9 cellular contexts compared by ENCODE assay signal in the genomic region with DNA sequence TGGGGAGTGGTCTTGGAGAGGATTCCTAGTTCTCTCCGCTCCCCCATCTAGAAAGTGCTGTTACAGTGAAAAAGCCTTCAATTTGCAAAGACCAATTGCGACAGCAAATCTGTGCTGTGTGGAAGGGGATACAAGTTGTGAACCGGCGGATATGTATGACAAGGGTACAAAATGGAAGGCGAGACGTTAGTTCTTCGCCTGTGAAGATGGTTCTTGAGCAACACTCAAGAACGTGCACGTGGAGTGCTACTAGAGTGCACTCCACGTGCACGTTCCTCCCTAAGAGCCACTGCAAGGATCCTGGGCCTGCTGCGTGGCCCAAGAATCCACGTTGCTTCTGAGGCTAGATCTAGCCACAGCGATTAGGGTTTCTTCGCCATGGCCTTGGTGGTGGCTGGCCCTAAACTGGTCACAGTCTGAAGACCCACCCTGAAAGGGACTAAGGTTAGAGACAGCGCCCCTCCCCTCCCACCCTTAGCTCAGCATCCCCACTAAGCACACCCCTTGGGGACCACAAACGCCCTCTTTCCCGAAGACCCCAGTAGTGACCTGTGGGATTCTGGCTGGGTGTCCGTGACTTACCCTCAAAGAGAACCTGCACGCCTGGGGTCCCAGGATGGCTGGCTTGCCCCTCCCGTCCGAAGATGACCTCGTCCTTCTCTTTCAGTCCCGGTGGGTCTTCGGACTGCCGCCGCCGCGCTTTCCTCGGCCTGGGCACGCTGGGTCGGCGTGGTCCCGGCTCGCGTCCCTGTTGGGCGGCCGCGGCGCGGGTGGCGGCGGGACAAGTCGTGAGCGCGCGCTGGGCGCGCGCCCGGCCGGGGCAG. TPM values are rescaled to one million over a fixed set of nuclear protein-coding genes. Genes with fewer than 3 reads are reported as not detected.
DNase-seq lines count a peak whose midpoint lies in the region; ATAC-seq and TF ChIP-seq lines count a peak whose summit lies in the region.
"Had no signal": no experiment of that assay in that cellular context is flagged by ENCODE, and none has a peak within 500 bp of the region (broad histone marks: within the 10 kb centered on the region; RNA-seq: fewer than 3 reads in every experiment).

No MANE protein-coding gene starts in this region.

- H3K4me1 Mint-ChIP-seq in effector memory CD8-positive, alpha-beta T cell (ENCODE audit: low read depth in 2 of 2): peaks cover 29 to 45% of the 10 kb centered on the region in 2 donors

- WGBS in adrenal gland, 4 donors: 29 to 82% (median 36%) methylated on average over 16 to 52 of the region's 52 CpGs

- H3K4me1 ChIP-seq in Panc1 (ENCODE audit: control insufficient read depth, insufficient read depth, low read length): peaks cover 23% of the 10 kb centered on the region
- peaks cover 6 to 10% of the 10 kb centered on the region in 2 donors for H3K4me1 ChIP-seq in adrenal gland (replicated peaks in 1 of 2)

- H3K27ac ChIP-seq in Panc1 (ENCODE audit: low read length) (peak overlapping the region; percentile 85), adrenal gland (peak overlapping the region in 1 of 5 donors; percentile 72)

- no peaks in the 10 kb centered on the region for H3K9me3 Mint-ChIP-seq in effector memory CD8-positive, alpha-beta T cell

- H3K4me3 Mint-ChIP-seq in effector memory CD8-positive, alpha-beta T cell: peak overlapping the region; percentile 86 to 97

- ATAC-seq in Panc1 (peak; percentile 31), omental fat pad (ENCODE audit: low FRiP score) (peak; percentile 9), HG02885 (IDR thresholded peaks at IDR 0.05; ENCODE audit: poor library complexity, unreplicated experiment) (no peak)
- ATAC-seq in effector memory CD8-positive, alpha-beta T cell (replicated peaks): no peak

- no peaks in the 10 kb centered on the region for H3K27me3 Mint-ChIP-seq in effector memory CD8-positive, alpha-beta T cell

- CTCF ChIA-PET in Panc1 (lab: Charles Lee): no interaction called here

- intact Hi-C loops in Panc1 (cut with micrococcal nuclease; ENCODE audit: unreplicated experiment) (loop anchor here (5.0 to 10.0 kb wide), 3 partner anchors 112 to 252 kb away; a partner anchor contains a TSS), adrenal gland (cut with DNase I) (no loop called here)

- POLR2A ChIA-PET in Panc1 (lab: Charles Lee): interaction anchor here (0.6 kb wide), 1 partner anchor 51 kb away, joined by 3 read pairs; no protein-coding TSS in a partner anchor

- H3K27me3 ChIP-seq in Panc1 (ENCODE audit: control insufficient read depth, insufficient read depth, low read length): no peaks in the 10 kb centered on the region
- H3K27me3 ChIP-seq in adrenal gland: peaks cover 12% of the 10 kb centered on the region

- H3K36me3 ChIP-seq in Panc1 (ENCODE audit: control insufficient read depth, insufficient read depth, low read length) (no peaks in the 10 kb centered on the region; the same call in 1 of the 2 replicates), adrenal gland (replicated peaks in 1 of 2) (no peaks in the 10 kb centered on the region)

- no peak for TF ChIP-seq POLR2A in adrenal gland (IDR thresholded peaks at IDR 0.05)

- no TSS peak for BruUV-seq in Panc1 (replicated peaks; lab: Mats Ljungman, UMichigan)

- in situ Hi-C loops in Panc1 (cut with HindIII; ENCODE audit: low pct_unique_long_range_greater_than_20kb, low sequenced_read_pairs): no loop called here

- peak overlapping the region; percentile 91; the same call in 1 of the 2 replicates for H3K4me3 ChIP-seq in GM08714 (ENCODE audit: low read length)
- H3K4me3 ChIP-seq in Panc1 (ENCODE audit: low read depth in 2 of 2, low read length in 2 of 2): peak overlapping the region; percentile 76 to 91
- H3K4me3 ChIP-seq in adrenal gland: peak overlapping the region in 2 of 4 donors; percentile 58 to 68

- no peak for TF ChIP-seq CTCF in Panc1 (IDR thresholded peaks at IDR 0.05)
- no peak for TF ChIP-seq CTCF in omental fat pad (IDR thresholded peaks at IDR 0.05)
- TF ChIP-seq CTCF in adrenal gland (IDR thresholded peaks at IDR 0.05): no peak

- peaks cover 18% of the 10 kb centered on the region for H3K36me3 Mint-ChIP-seq in effector memory CD8-positive, alpha-beta T cell (ENCODE audit: insufficient read depth)

- H3K9me3 ChIP-seq in Panc1 (ENCODE audit: control insufficient read depth, insufficient read depth, low read depth, low read length): no peaks in the 10 kb centered on the region
- no peaks in the 10 kb centered on the region for H3K9me3 ChIP-seq in adrenal gland (replicated peaks in 1 of 3)

- peak overlapping the region; percentile 76 to 90 for H3K27ac Mint-ChIP-seq in effector memory CD8-positive, alpha-beta T cell

- DNase-seq in Panc1 (ENCODE audit: low read depth, low spot score): no peak
- no peak for DNase-seq in effector memory CD8-positive, alpha-beta T cell
- no peak for DNase-seq in omental fat pad (ENCODE audit: low spot score)
- DNase-seq in adrenal gland: no peak
- DNase-seq in mucosa of gallbladder (ENCODE audit: low spot score): no peak
- DNase-seq in midbrain (lab: John Stamatoyannopoulos, UW): no peak

RNA-seq across cellular contexts. Expression of a gene that starts 0.5 kb away (rescaled TPM):
- total RNA-seq in Panc1 (2021; ENCODE audit: unreplicated experiment) (33.0 TPM), omental fat pad (100 to 1,000 TPM in 1 of 4 donors, 10 to 100 TPM in 3; 83.7 to 194 (median 94.5) TPM), adrenal gland (1 to 10 TPM in 7 of 8 donors, under 1 TPM in 1; 0.42 to 4.2 (median 2.2) TPM), mucosa of gallbladder (7.5 TPM)
- polyA plus RNA-seq in Panc1 (2012; ENCODE audit: insufficient read length): 15.7 TPM
- polyA plus RNA-seq in adrenal gland: 1 to 10 TPM; 1.0 to 2.1 (median 1.0) TPM
- total RNA-seq: LHCN-M2 had no signal

Comparison
In these comparisons a context has a peak if more than half of its experiments do, and no peak if none do; other contexts are left out.
1. ATAC-seq: peak in Panc1 (single experiment) and omental fat pad (single experiment); none in effector memory CD8-positive, alpha-beta T cell (single experiment) and HG02885 (single experiment).